Comparison of ENCODE assay signal across 1 cellular context in the genomic region with DNA sequence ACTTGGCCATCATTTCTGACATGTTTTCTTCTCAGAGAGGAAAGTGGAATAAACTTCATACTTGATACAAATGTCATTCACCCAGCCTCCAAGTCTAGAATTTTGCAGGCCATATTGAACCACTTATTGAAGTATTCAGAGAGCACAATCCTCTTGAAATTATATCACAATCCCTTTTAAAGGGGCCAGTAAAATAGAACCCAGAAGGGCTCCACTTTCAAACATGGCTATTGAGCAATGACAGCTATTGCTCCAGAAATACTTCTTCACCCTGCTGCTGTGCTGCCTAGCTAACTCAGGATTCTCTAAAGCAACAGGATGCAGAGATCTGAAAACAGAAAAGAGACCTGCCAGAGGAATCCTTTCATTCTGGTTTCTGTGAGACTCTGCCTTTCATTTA.
TF ChIP-seq lines count a peak whose summit lies in the region.

No MANE protein-coding gene starts in this region.

TF ChIP-seq in IMR-90, 13 proteins besides CTCF, POLR2A, EP300 and RAD21:
- no peak for TF ChIP-seq SMC3 (IDR thresholded peaks at IDR 0.05; ENCODE audit: low read depth, low read length)
- TF ChIP-seq CEBPB (IDR thresholded peaks at IDR 0.05; ENCODE audit: low read depth, low read length), result peak; percentile 80
